10 cellular contexts compared by ENCODE assay signal in the genomic region with DNA sequence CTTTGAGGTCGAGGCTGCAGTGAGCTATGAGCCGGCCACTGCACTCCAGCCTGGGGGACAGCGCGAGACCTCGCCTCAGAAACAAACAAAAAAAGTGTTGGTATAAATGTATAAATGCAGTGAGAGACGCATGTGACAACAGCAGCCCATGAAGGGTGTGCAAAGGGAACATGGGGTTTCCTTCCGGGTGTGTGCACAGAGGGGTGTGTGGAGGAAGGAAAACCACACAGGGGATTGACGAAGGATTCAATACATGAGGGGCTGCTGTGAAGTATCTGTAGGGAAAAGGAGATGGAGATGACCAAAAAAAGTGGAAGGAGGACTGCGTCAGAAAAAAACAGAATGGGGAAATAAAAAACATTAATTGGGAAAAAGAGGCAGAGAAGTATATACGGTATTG. TPM values are rescaled to one million over a fixed set of nuclear protein-coding genes. Genes with fewer than 3 reads are reported as not detected.
DNase-seq lines count a peak whose midpoint lies in the region; ATAC-seq, FAIRE-seq and TF ChIP-seq lines count a peak whose summit lies in the region.
"Had no signal": no experiment of that assay in that cellular context is flagged by ENCODE, and none has a peak within 500 bp of the region (broad histone marks: within the 10 kb centered on the region; RNA-seq: fewer than 3 reads in every experiment).

No MANE protein-coding gene starts in this region.

- H3K27me3 Mint-ChIP-seq in activated naive CD4-positive, alpha-beta T cell treated with anti-CD3 and anti-CD28 coated beads for 36 hours (ENCODE audit: low read depth), result peaks cover 8% of the 10 kb centered on the region
- H3K27me3 Mint-ChIP-seq in activated naive CD8-positive, alpha-beta T cell treated with anti-CD3 and anti-CD28 coated beads, Interleukin-2, amount 50 U/mL, for 24 hours, result peaks cover 5% of the 10 kb centered on the region

- intact Hi-C loops in activated naive CD4-positive, alpha-beta T cell treated with anti-CD3 and anti-CD28 coated beads for 36 hours (cut with micrococcal nuclease), result loop anchor here (2.0 kb wide), 3 partner anchors 38 to 204 kb away; a partner anchor contains a TSS
- intact Hi-C loops in HepG2 (cut with micrococcal nuclease; ENCODE audit: unreplicated experiment), result no loop called here

- peaks cover 14% of the 10 kb centered on the region for H3K36me3 Mint-ChIP-seq in activated naive CD4-positive, alpha-beta T cell treated with anti-CD3 and anti-CD28 coated beads for 36 hours (ENCODE audit: low read depth)
- peaks cover 29% of the 10 kb centered on the region for H3K36me3 Mint-ChIP-seq in activated naive CD8-positive, alpha-beta T cell treated with anti-CD3 and anti-CD28 coated beads, Interleukin-2, amount 50 U/mL, for 24 hours (ENCODE audit: low read depth)

- H4K20me1 ChIP-seq in HepG2 (ENCODE audit: insufficient read depth, low read length), result no peaks in the 10 kb centered on the region

- H3K4me3 ChIP-seq in HepG2 (replicated peaks in 1 of 3; ENCODE audit: insufficient read depth in 1 of 3, low read depth in 2 of 3, low read length in 3 of 3), result peak overlapping the region; percentile 89 to 97 (median 95)
- peak overlapping the region; percentile 75 to 96 (median 93) for H3K4me3 ChIP-seq in tibial nerve

- TF ChIP-seq POLR2A in HepG2 (IDR thresholded peaks at IDR 0.05; ENCODE audit: insufficient read depth in 1 of 2, low read depth in 2 of 2, low read length in 2 of 2) (no peak), tibial nerve (IDR thresholded peaks at IDR 0.05) (no peak)

- peak overlapping the region; percentile 87 for H3K4me3 Mint-ChIP-seq in activated naive CD4-positive, alpha-beta T cell treated with anti-CD3 and anti-CD28 coated beads for 36 hours
- H3K4me3 Mint-ChIP-seq in activated naive CD8-positive, alpha-beta T cell treated with anti-CD3 and anti-CD28 coated beads, Interleukin-2, amount 50 U/mL, for 24 hours, result peak overlapping the region; percentile 94

- DNase-seq in activated naive CD4-positive, alpha-beta T cell treated with anti-CD3 and anti-CD28 coated beads for 36 hours, result peak; percentile 14
- DNase-seq in activated naive CD4-positive, alpha-beta T cell treated with Interleukin-2 at 50 U/mL for 16 hours, result no peak
- no peak for DNase-seq in activated naive CD8-positive, alpha-beta T cell treated with anti-CD3 and anti-CD28 coated beads, Interleukin-2, amount 50 U/mL, for 24 hours
- DNase-seq in HepG2 (ENCODE audit: low spot score) (no peak), tibial nerve (ENCODE audit: low spot score in 2 of 2) (no peak), occipital lobe (lab: John Stamatoyannopoulos, UW) (no peak), ACHN (no peak)
- DNase-seq: central memory CD4-positive, alpha-beta T cell had no signal

- H2AFZ ChIP-seq in HepG2 (ENCODE audit: low read length), result no peak overlapping the region

- H3K27me3 ChIP-seq in HepG2 (ENCODE audit: control insufficient read depth in 1 of 2, insufficient read depth in 2 of 2, low read length in 2 of 2), result no peaks in the 10 kb centered on the region; a peak in 1 of 5 replicates
- H3K27me3 ChIP-seq in tibial nerve, result no peaks in the 10 kb centered on the region

- no peak for ATAC-seq in activated naive CD8-positive, alpha-beta T cell treated with anti-CD3 and anti-CD28 coated beads, Interleukin-2, amount 50 U/mL, for 24 hours
- no peak for ATAC-seq in HepG2
- no peak for ATAC-seq in HG03571 (IDR thresholded peaks at IDR 0.05; ENCODE audit: unreplicated experiment)

- BruUV-seq in HepG2 (replicated peaks; lab: Mats Ljungman, UMichigan), result no TSS peak

- no peak for FAIRE-seq in HepG2 (lab: Jason Lieb, UNC)

- POLR2A ChIA-PET in HepG2 (lab: Yijun Ruan, JAX), result no interaction called here

- H3K9me3 Mint-ChIP-seq in activated naive CD4-positive, alpha-beta T cell treated with anti-CD3 and anti-CD28 coated beads for 36 hours, result no peaks in the 10 kb centered on the region
- no peaks in the 10 kb centered on the region for H3K9me3 Mint-ChIP-seq in activated naive CD8-positive, alpha-beta T cell treated with anti-CD3 and anti-CD28 coated beads, Interleukin-2, amount 50 U/mL, for 24 hours

- H3K79me2 ChIP-seq in HepG2 (ENCODE audit: insufficient read depth, low read length), result peaks cover 15% of the 10 kb centered on the region

- peak overlapping the region; percentile 87 for H3K9ac ChIP-seq in HepG2 (ENCODE audit: insufficient read depth, low read depth, low read length)

- no peak for TF ChIP-seq CTCF in HepG2 (CRISPR knock-in tag; IDR thresholded peaks at IDR 0.05)
- no peak for TF ChIP-seq CTCF in tibial nerve (IDR thresholded peaks at IDR 0.05)

- no peak for TF ChIP-seq EP300 in HepG2 (IDR thresholded peaks at IDR 0.05; ENCODE audit: low read depth in 2 of 2, low read length in 2 of 2)
- no peak for TF ChIP-seq EP300 in HepG2 (CRISPR knock-in tag; IDR thresholded peaks at IDR 0.05; ENCODE audit: borderline replicate concordance)
- no peak for TF ChIP-seq EP300 in tibial nerve (IDR thresholded peaks at IDR 0.05)

- H3K36me3 ChIP-seq in HepG2 (replicated peaks in 1 of 2; ENCODE audit: control insufficient read depth in 1 of 2, insufficient read depth in 2 of 2, low read length in 2 of 2) (peaks cover 5 to 18% of the 10 kb centered on the region in 2 experiments; a peak in 3 of 5 replicates), tibial nerve (peaks cover 0 to 27% (median 0%) of the 10 kb centered on the region in 3 donors)

- H3K27ac ChIP-seq in HepG2 (ENCODE audit: extremely low read length, insufficient read depth, low read length) (no peak overlapping the region), tibial nerve (peak overlapping the region in 2 of 4 donors; percentile 37 to 90)

- peaks cover 44% of the 10 kb centered on the region for H3K4me1 ChIP-seq in HepG2 (ENCODE audit: insufficient read depth, low read length)
- H3K4me1 ChIP-seq in tibial nerve, result peaks cover 0 to 33% (median 10%) of the 10 kb centered on the region in 4 donors

- peaks cover 17% of the 10 kb centered on the region for H3K4me1 Mint-ChIP-seq in activated naive CD4-positive, alpha-beta T cell treated with anti-CD3 and anti-CD28 coated beads for 36 hours (ENCODE audit: low read depth)
- H3K4me1 Mint-ChIP-seq in activated naive CD8-positive, alpha-beta T cell treated with anti-CD3 and anti-CD28 coated beads, Interleukin-2, amount 50 U/mL, for 24 hours, result peaks cover 20% of the 10 kb centered on the region

- in situ Hi-C loops in HepG2 (cut with HindIII; ENCODE audit: extremely low pct_ligation_motif_present, low pct_unique_long_range_greater_than_20kb), result no loop called here
- in situ Hi-C loops in ACHN (cut with HindIII; ENCODE audit: low pct_ligation_motif_present, low pct_unique_long_range_greater_than_20kb, low sequenced_read_pairs), result no loop called here

- H3K27ac Mint-ChIP-seq in activated naive CD4-positive, alpha-beta T cell treated with anti-CD3 and anti-CD28 coated beads for 36 hours, result peak overlapping the region; percentile 7
- H3K27ac Mint-ChIP-seq in activated naive CD8-positive, alpha-beta T cell treated with anti-CD3 and anti-CD28 coated beads, Interleukin-2, amount 50 U/mL, for 24 hours, result peak overlapping the region; percentile 86

- peak overlapping the region; percentile 85 for H3K4me2 ChIP-seq in HepG2 (ENCODE audit: low read depth, low read length)

- no peak for TF ChIP-seq RAD21 in HepG2 (CRISPR knock-in tag; IDR thresholded peaks at IDR 0.05)

- 33% methylated on average over 10 of the region's 10 CpGs for WGBS in HepG2 (ENCODE audit: low lambda C conversion rate)
- 33 to 39% methylated on average over 10 of the region's 10 CpGs for WGBS in tibial nerve, 2 donors

- H3K9me3 ChIP-seq in HepG2 (ENCODE audit: low read length) (no peaks in the 10 kb centered on the region), tibial nerve (no peaks in the 10 kb centered on the region)

- CTCF ChIA-PET in activated naive CD4-positive, alpha-beta T cell treated with anti-CD3 and anti-CD28 coated beads for 36 hours (lab: Charles Lee), result no interaction called here
- CTCF ChIA-PET in HepG2 (lab: Yijun Ruan, JAX; ENCODE audit: low intra/inter-chr PET ratio, low total read pairs), result no interaction called here

RNA-seq across cellular contexts. Expression of a gene that starts 1.1 kb away (rescaled TPM):
- total RNA-seq in activated naive CD4-positive, alpha-beta T cell treated with anti-CD3 and anti-CD28 coated beads for 36 hours, result 10 to 100 TPM; 15.1 to 17.1 TPM
- total RNA-seq in HepG2 (2016; rRNA removed; fragmentation: Illumina TruSeq; extraction: Trizol) (23.2 and 27.9 TPM in 2 replicates), tibial nerve (10 to 100 TPM; 36.8 to 45.7 (median 41.2) TPM), occipital lobe (16.1 TPM)
- 10.4 and 12.6 TPM in 2 replicates for total RNA-seq in HepG2 (2016; cell fraction: cytosol; rRNA removed; fragmentation: Illumina TruSeq; extraction: Trizol; ENCODE audit: low read depth)
- total RNA-seq in HepG2 (2016; cell fraction: insoluble cytoplasmic fraction; rRNA removed; fragmentation: Illumina TruSeq; extraction: Trizol), result 22.7 and 29.9 TPM in 2 replicates
- 18.1 and 19.5 TPM in 2 replicates for total RNA-seq in HepG2 (2016; cell fraction: membrane; rRNA removed; fragmentation: Illumina TruSeq; extraction: Trizol)
- total RNA-seq in HepG2 (2016; cell fraction: nucleus; rRNA removed; fragmentation: Illumina TruSeq; extraction: Trizol), result 13.3 and 17.4 TPM in 2 replicates
- 8.9 and 9.9 TPM in 2 replicates for polyA plus RNA-seq in HepG2 (2011; rRNA removed)
- polyA plus RNA-seq in HepG2 (2011; cell fraction: cytosol; rRNA removed), result 7.3 and 11.2 TPM in 2 replicates
- polyA plus RNA-seq in HepG2 (2011; cell fraction: nucleus; rRNA removed), result 4.0 and 5.2 TPM in 2 replicates
- polyA plus RNA-seq in HepG2 (2012), result 6.6 and 14.4 TPM in 2 replicates
- polyA plus RNA-seq in HepG2 (2016; cell fraction: cytosol; fragmentation: Illumina TruSeq; extraction: Trizol; ENCODE audit: low read depth), result 7.3 and 9.3 TPM in 2 replicates
- 22.1 and 23.9 TPM in 2 replicates for polyA plus RNA-seq in HepG2 (2016; cell fraction: insoluble cytoplasmic fraction; fragmentation: Illumina TruSeq; extraction: Trizol; ENCODE audit: low read depth)
- polyA plus RNA-seq in HepG2 (2016; cell fraction: membrane; fragmentation: Illumina TruSeq; extraction: Trizol; ENCODE audit: low read depth), result 13.3 and 13.6 TPM in 2 replicates
- 17.3 and 20.2 TPM in 2 replicates for polyA plus RNA-seq in HepG2 (2016; cell fraction: nucleus; fragmentation: Illumina TruSeq; extraction: Trizol; ENCODE audit: insufficient read depth, low read depth)
- polyA minus RNA-seq in HepG2 (2011; rRNA and poly(A)+ RNA removed; ENCODE audit: low replicate concordance), result 3.2 and 7.6 TPM in 2 replicates
- polyA minus RNA-seq in HepG2 (2011; cell fraction: cytosol; rRNA and poly(A)+ RNA removed), result 6.6 and 9.0 TPM in 2 replicates
- 10.2 and 16.7 TPM in 2 replicates for polyA minus RNA-seq in HepG2 (2011; cell fraction: nucleus; rRNA and poly(A)+ RNA removed)

RNA-seq across cellular contexts. Expression of a gene that starts 16.8 kb away (rescaled TPM):
- not detected for total RNA-seq in activated naive CD4-positive, alpha-beta T cell treated with anti-CD3 and anti-CD28 coated beads for 36 hours
- total RNA-seq in HepG2 (2016; rRNA removed; fragmentation: Illumina TruSeq; extraction: Trizol) (14.4 and 17.1 TPM in 2 replicates), tibial nerve (1 to 10 TPM in 1 of 4 donors, not detected in 3; 2.7 TPM), occipital lobe (not detected)
- total RNA-seq in HepG2 (2016; cell fraction: cytosol; rRNA removed; fragmentation: Illumina TruSeq; extraction: Trizol; ENCODE audit: low read depth), result 5.3 and 6.1 TPM in 2 replicates
- 13.5 and 17.5 TPM in 2 replicates for total RNA-seq in HepG2 (2016; cell fraction: insoluble cytoplasmic fraction; rRNA removed; fragmentation: Illumina TruSeq; extraction: Trizol)
- 7.0 and 7.8 TPM in 2 replicates for total RNA-seq in HepG2 (2016; cell fraction: membrane; rRNA removed; fragmentation: Illumina TruSeq; extraction: Trizol)
- total RNA-seq in HepG2 (2016; cell fraction: nucleus; rRNA removed; fragmentation: Illumina TruSeq; extraction: Trizol), result 8.3 and 9.5 TPM in 2 replicates
- polyA plus RNA-seq in HepG2 (2011; rRNA removed), result 12.0 and 14.9 TPM in 2 replicates
- 13.2 and 15.4 TPM in 2 replicates for polyA plus RNA-seq in HepG2 (2011; cell fraction: cytosol; rRNA removed)
- polyA plus RNA-seq in HepG2 (2011; cell fraction: nucleus; rRNA removed), result 3.4 and 3.5 TPM in 2 replicates
- polyA plus RNA-seq in HepG2 (2012), result 4.6 and 5.6 TPM in 2 replicates
- polyA plus RNA-seq in HepG2 (2016; cell fraction: cytosol; fragmentation: Illumina TruSeq; extraction: Trizol; ENCODE audit: low read depth), result 5.3 and 7.1 TPM in 2 replicates
- polyA plus RNA-seq in HepG2 (2016; cell fraction: insoluble cytoplasmic fraction; fragmentation: Illumina TruSeq; extraction: Trizol; ENCODE audit: low read depth), result 13.1 and 13.8 TPM in 2 replicates
- 5.5 and 6.5 TPM in 2 replicates for polyA plus RNA-seq in HepG2 (2016; cell fraction: membrane; fragmentation: Illumina TruSeq; extraction: Trizol; ENCODE audit: low read depth)
- 15.7 and 19.3 TPM in 2 replicates for polyA plus RNA-seq in HepG2 (2016; cell fraction: nucleus; fragmentation: Illumina TruSeq; extraction: Trizol; ENCODE audit: insufficient read depth, low read depth)
- polyA minus RNA-seq in HepG2 (2011; rRNA and poly(A)+ RNA removed; ENCODE audit: low replicate concordance), result 5.1 TPM in 1 of 2 replicates, not detected in the other
- 3.9 TPM in 2 replicates for polyA minus RNA-seq in HepG2 (2011; cell fraction: cytosol; rRNA and poly(A)+ RNA removed)
- 2.7 and 2.9 TPM in 2 replicates for polyA minus RNA-seq in HepG2 (2011; cell fraction: nucleus; rRNA and poly(A)+ RNA removed)
- total RNA-seq: Daoy had no signal

RNA-seq across cellular contexts. Expression of a gene that starts 38.6 kb away (rescaled TPM):
- 10 to 100 TPM; 67.7 to 68.0 TPM for total RNA-seq in activated naive CD4-positive, alpha-beta T cell treated with anti-CD3 and anti-CD28 coated beads for 36 hours
- total RNA-seq in HepG2 (2016; rRNA removed; fragmentation: Illumina TruSeq; extraction: Trizol) (42.4 and 53.0 TPM in 2 replicates), tibial nerve (10 to 100 TPM; 80.4 to 90.6 (median 86.3) TPM), occipital lobe (49.0 TPM)
- 56.6 and 57.5 TPM in 2 replicates for total RNA-seq in HepG2 (2016; cell fraction: cytosol; rRNA removed; fragmentation: Illumina TruSeq; extraction: Trizol; ENCODE audit: low read depth)
- 43.5 and 50.8 TPM in 2 replicates for total RNA-seq in HepG2 (2016; cell fraction: insoluble cytoplasmic fraction; rRNA removed; fragmentation: Illumina TruSeq; extraction: Trizol)
- 111 and 115 TPM in 2 replicates for total RNA-seq in HepG2 (2016; cell fraction: membrane; rRNA removed; fragmentation: Illumina TruSeq; extraction: Trizol)
- 31.3 and 35.8 TPM in 2 replicates for total RNA-seq in HepG2 (2016; cell fraction: nucleus; rRNA removed; fragmentation: Illumina TruSeq; extraction: Trizol)
- polyA plus RNA-seq in HepG2 (2011; rRNA removed), result 29.1 and 36.7 TPM in 2 replicates
- polyA plus RNA-seq in HepG2 (2011; cell fraction: cytosol; rRNA removed), result 41.8 and 47.6 TPM in 2 replicates
- polyA plus RNA-seq in HepG2 (2011; cell fraction: nucleus; rRNA removed), result 13.3 and 18.4 TPM in 2 replicates
- 33.1 and 45.9 TPM in 2 replicates for polyA plus RNA-seq in HepG2 (2012)
- 99.2 and 108 TPM in 2 replicates for polyA plus RNA-seq in HepG2 (2016; cell fraction: cytosol; fragmentation: Illumina TruSeq; extraction: Trizol; ENCODE audit: low read depth)
- 81.6 and 86.6 TPM in 2 replicates for polyA plus RNA-seq in HepG2 (2016; cell fraction: insoluble cytoplasmic fraction; fragmentation: Illumina TruSeq; extraction: Trizol; ENCODE audit: low read depth)
- 164 and 173 TPM in 2 replicates for polyA plus RNA-seq in HepG2 (2016; cell fraction: membrane; fragmentation: Illumina TruSeq; extraction: Trizol; ENCODE audit: low read depth)
- polyA plus RNA-seq in HepG2 (2016; cell fraction: nucleus; fragmentation: Illumina TruSeq; extraction: Trizol; ENCODE audit: insufficient read depth, low read depth), result 60.9 and 72.5 TPM in 2 replicates
- polyA minus RNA-seq in HepG2 (2011; rRNA and poly(A)+ RNA removed; ENCODE audit: low replicate concordance), result 29.3 and 66.6 TPM in 2 replicates
- 21.4 and 25.0 TPM in 2 replicates for polyA minus RNA-seq in HepG2 (2011; cell fraction: cytosol; rRNA and poly(A)+ RNA removed)
- 20.6 and 27.8 TPM in 2 replicates for polyA minus RNA-seq in HepG2 (2011; cell fraction: nucleus; rRNA and poly(A)+ RNA removed)

RNA-seq across cellular contexts. Expression of a gene that starts 39.5 kb away (rescaled TPM):
- not detected for total RNA-seq in activated naive CD4-positive, alpha-beta T cell treated with anti-CD3 and anti-CD28 coated beads for 36 hours
- total RNA-seq in HepG2 (2016; rRNA removed; fragmentation: Illumina TruSeq; extraction: Trizol), result 0.39 and 0.55 TPM in 2 replicates
- 0.20 and 0.26 TPM in 2 replicates for total RNA-seq in HepG2 (2016; cell fraction: cytosol; rRNA removed; fragmentation: Illumina TruSeq; extraction: Trizol; ENCODE audit: low read depth)
- 0.34 and 0.45 TPM in 2 replicates for total RNA-seq in HepG2 (2016; cell fraction: insoluble cytoplasmic fraction; rRNA removed; fragmentation: Illumina TruSeq; extraction: Trizol)
- 0.37 and 0.45 TPM in 2 replicates for total RNA-seq in HepG2 (2016; cell fraction: membrane; rRNA removed; fragmentation: Illumina TruSeq; extraction: Trizol)
- 0.66 and 0.68 TPM in 2 replicates for total RNA-seq in HepG2 (2016; cell fraction: nucleus; rRNA removed; fragmentation: Illumina TruSeq; extraction: Trizol)
- 0.10 and 0.16 TPM in 2 replicates for polyA plus RNA-seq in HepG2 (2011; rRNA removed)
- polyA plus RNA-seq in HepG2 (2011; cell fraction: cytosol; rRNA removed), result 0.13 TPM in 2 replicates
- polyA plus RNA-seq in HepG2 (2011; cell fraction: nucleus; rRNA removed), result 0.26 and 0.32 TPM in 2 replicates
- 0.07 TPM in 1 of 2 replicates, not detected in the other for polyA plus RNA-seq in HepG2 (2012)
- polyA plus RNA-seq in HepG2 (2016; cell fraction: cytosol; fragmentation: Illumina TruSeq; extraction: Trizol; ENCODE audit: low read depth), result 0.08 and 0.10 TPM in 2 replicates
- polyA plus RNA-seq in HepG2 (2016; cell fraction: insoluble cytoplasmic fraction; fragmentation: Illumina TruSeq; extraction: Trizol; ENCODE audit: low read depth), result 0.35 TPM in 2 replicates
- 0.27 and 0.41 TPM in 2 replicates for polyA plus RNA-seq in HepG2 (2016; cell fraction: membrane; fragmentation: Illumina TruSeq; extraction: Trizol; ENCODE audit: low read depth)
- 1.1 and 1.4 TPM in 2 replicates for polyA plus RNA-seq in HepG2 (2016; cell fraction: nucleus; fragmentation: Illumina TruSeq; extraction: Trizol; ENCODE audit: insufficient read depth, low read depth)
- 0.78 TPM in 1 of 2 replicates, not detected in the other for polyA minus RNA-seq in HepG2 (2011; rRNA and poly(A)+ RNA removed; ENCODE audit: low replicate concordance)
- not detected in 2 replicates for polyA minus RNA-seq in HepG2 (2011; cell fraction: cytosol; rRNA and poly(A)+ RNA removed)
- 0.25 and 0.52 TPM in 2 replicates for polyA minus RNA-seq in HepG2 (2011; cell fraction: nucleus; rRNA and poly(A)+ RNA removed)
- total RNA-seq in tibial nerve, result 10 to 100 TPM; 41.4 to 83.5 (median 78.7) TPM
- total RNA-seq in occipital lobe, result 1.4 TPM

RNA-seq across cellular contexts. Expression of a gene that starts 48.2 kb away (rescaled TPM):
- total RNA-seq in activated naive CD4-positive, alpha-beta T cell treated with anti-CD3 and anti-CD28 coated beads for 36 hours, result not detected
- total RNA-seq in HepG2 (2016; rRNA removed; fragmentation: Illumina TruSeq; extraction: Trizol) (not detected in 2 replicates), tibial nerve (not detected), occipital lobe (not detected)
- not detected in 2 replicates for total RNA-seq in HepG2 (2016; cell fraction: cytosol; rRNA removed; fragmentation: Illumina TruSeq; extraction: Trizol; ENCODE audit: low read depth)
- 0.02 TPM in 1 of 2 replicates, not detected in the other for total RNA-seq in HepG2 (2016; cell fraction: insoluble cytoplasmic fraction; rRNA removed; fragmentation: Illumina TruSeq; extraction: Trizol)
- 0.07 TPM in 1 of 2 replicates, not detected in the other for total RNA-seq in HepG2 (2016; cell fraction: membrane; rRNA removed; fragmentation: Illumina TruSeq; extraction: Trizol)
- not detected in 2 replicates for total RNA-seq in HepG2 (2016; cell fraction: nucleus; rRNA removed; fragmentation: Illumina TruSeq; extraction: Trizol)
- not detected in 2 replicates for polyA plus RNA-seq in HepG2 (2011; rRNA removed)
- polyA plus RNA-seq in HepG2 (2011; cell fraction: cytosol; rRNA removed), result not detected in 2 replicates
- not detected in 2 replicates for polyA plus RNA-seq in HepG2 (2011; cell fraction: nucleus; rRNA removed)
- polyA plus RNA-seq in HepG2 (2012), result not detected in 2 replicates
- not detected in 2 replicates for polyA plus RNA-seq in HepG2 (2016; cell fraction: cytosol; fragmentation: Illumina TruSeq; extraction: Trizol; ENCODE audit: low read depth)
- polyA plus RNA-seq in HepG2 (2016; cell fraction: insoluble cytoplasmic fraction; fragmentation: Illumina TruSeq; extraction: Trizol; ENCODE audit: low read depth), result not detected in 2 replicates
- polyA plus RNA-seq in HepG2 (2016; cell fraction: membrane; fragmentation: Illumina TruSeq; extraction: Trizol; ENCODE audit: low read depth), result not detected in 2 replicates
- polyA plus RNA-seq in HepG2 (2016; cell fraction: nucleus; fragmentation: Illumina TruSeq; extraction: Trizol; ENCODE audit: insufficient read depth, low read depth), result not detected in 2 replicates
- polyA minus RNA-seq in HepG2 (2011; rRNA and poly(A)+ RNA removed; ENCODE audit: low replicate concordance), result 0.08 and 0.21 TPM in 2 replicates
- not detected in 2 replicates for polyA minus RNA-seq in HepG2 (2011; cell fraction: cytosol; rRNA and poly(A)+ RNA removed)
- not detected in 2 replicates for polyA minus RNA-seq in HepG2 (2011; cell fraction: nucleus; rRNA and poly(A)+ RNA removed)
- total RNA-seq: Daoy had no signal
